ENCODE assay signal across 8 cellular contexts in the genomic region with DNA sequence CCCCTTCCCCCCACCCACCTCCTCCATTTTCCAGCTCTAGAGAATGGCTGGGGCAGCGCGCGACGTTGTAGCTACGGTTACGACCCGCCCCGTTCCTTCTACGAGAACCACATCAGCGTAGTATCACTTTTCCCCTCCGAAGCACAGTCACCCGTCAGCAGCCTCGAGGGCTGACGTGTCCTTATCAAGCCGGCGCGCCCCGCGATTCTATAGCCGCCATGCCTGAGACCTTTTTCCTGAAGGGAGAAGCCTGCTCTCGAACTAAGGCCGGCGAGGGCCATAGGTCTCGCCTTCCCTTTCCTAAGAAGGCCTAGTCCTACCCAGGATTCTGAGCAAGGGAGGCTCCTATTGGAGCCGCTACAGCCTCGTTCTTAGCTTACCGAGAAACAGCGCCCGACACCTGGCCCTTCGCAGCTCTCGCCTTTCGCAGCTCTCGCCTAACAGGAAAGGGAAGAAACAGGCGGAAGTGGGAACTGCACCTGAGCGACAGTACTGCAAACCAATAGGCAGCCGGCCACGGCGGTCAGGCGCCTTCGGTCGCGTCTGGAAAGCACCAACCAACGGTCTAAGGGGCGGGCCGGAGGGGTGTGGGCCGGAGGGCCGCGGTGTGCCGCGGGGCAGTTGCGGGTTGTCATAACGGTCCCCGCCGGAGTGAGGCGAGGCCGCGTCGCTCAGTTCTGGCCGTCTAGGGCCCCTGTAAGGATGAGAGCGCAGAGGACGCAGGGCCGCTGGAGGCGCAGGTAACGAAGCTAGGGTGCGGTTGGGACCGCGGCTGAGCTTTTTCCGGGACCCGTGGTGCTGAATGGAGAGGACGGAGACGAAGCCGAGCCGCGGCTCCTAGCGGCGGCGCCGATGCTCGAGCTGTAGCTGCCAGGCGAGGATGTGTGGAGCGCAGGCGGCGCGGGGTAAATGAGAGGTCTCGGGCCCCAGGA. TPM values are rescaled to one million over a fixed set of nuclear protein-coding genes. Genes with fewer than 3 reads are reported as not detected.
DNase-seq lines count a peak whose midpoint lies in the region; ATAC-seq and TF ChIP-seq lines count a peak whose summit lies in the region.

A gene (plus strand): TSS at position 618 of the 932 bp plus-strand sequence. CDS start 470 bp downstream, outside the sequence.
A gene (minus strand): TSS at position 445 of the 932 bp plus-strand sequence. CDS start 1,522 bp downstream, outside the sequence.

- peaks cover 14% of the 10 kb centered on the region for H3K36me3 Mint-ChIP-seq in activated naive CD8-positive, alpha-beta T cell
- H3K36me3 Mint-ChIP-seq in glutamatergic neuron (ENCODE audit: unreplicated experiment) (no peaks in the 10 kb centered on the region), osteocyte (ENCODE audit: unreplicated experiment) (peaks cover 20% of the 10 kb centered on the region)

- TF ChIP-seq CTCF in GM12864 (IDR thresholded peaks at IDR 0.05; ENCODE audit: low read depth, low read length, missing control alignments): peak; percentile 29
- peak; percentile 70 for TF ChIP-seq CTCF in glutamatergic neuron (IDR thresholded peaks at IDR 0.05; ENCODE audit: partially characterized antibody, unreplicated experiment)
- peak; percentile 51 for TF ChIP-seq CTCF in osteocyte (IDR thresholded peaks at IDR 0.05)

- under 1% methylated on average over 85 of the region's 85 CpGs for WGBS in thymus

- DNase-seq in GM12864 (ENCODE audit: low read depth) (peak; percentile 97), NCI-H1092 treated with DMSO at 0.1 percent for 48 hours (lab: John Stamatoyannopoulos, UW) (peak; percentile 99), SKM-1 (lab: John Stamatoyannopoulos, UW; ENCODE audit: unreplicated experiment) (peak; percentile 33), glutamatergic neuron (peak; percentile 99), osteocyte (ENCODE audit: extremely low spot score, unreplicated experiment) (peak; percentile 99)

- H3K4me1 ChIP-seq in thymus (ENCODE audit: control insufficient read depth, insufficient read depth, low read length): peaks cover 16% of the 10 kb centered on the region

- peak within 1 kb of the TSS; percentile 98 for H3K27ac Mint-ChIP-seq in activated naive CD8-positive, alpha-beta T cell
- H3K27ac Mint-ChIP-seq in glutamatergic neuron (ENCODE audit: unreplicated experiment) (peak within 1 kb of the TSS; percentile 98), osteocyte (ENCODE audit: unreplicated experiment) (peak within 1 kb of the TSS; percentile 98)

- H3K27me3 Mint-ChIP-seq in activated naive CD8-positive, alpha-beta T cell: no peaks in the 10 kb centered on the region
- H3K27me3 Mint-ChIP-seq in glutamatergic neuron (ENCODE audit: unreplicated experiment): peaks cover 3% of the 10 kb centered on the region
- no peaks in the 10 kb centered on the region for H3K27me3 Mint-ChIP-seq in osteocyte (ENCODE audit: unreplicated experiment)

- H3K4me3 ChIP-seq in GM12864 (ENCODE audit: low read depth, low read length): peak within 1 kb of the TSS; percentile 100
- H3K4me3 ChIP-seq in thymus (ENCODE audit: low read length): peak within 1 kb of the TSS; percentile 96

- H3K4me1 Mint-ChIP-seq in activated naive CD8-positive, alpha-beta T cell (ENCODE audit: low read depth): peaks cover 62% of the 10 kb centered on the region
- peaks cover 5% of the 10 kb centered on the region for H3K4me1 Mint-ChIP-seq in glutamatergic neuron (ENCODE audit: low read depth, unreplicated experiment)
- H3K4me1 Mint-ChIP-seq in osteocyte (ENCODE audit: unreplicated experiment): peaks cover 51% of the 10 kb centered on the region

- no peaks in the 10 kb centered on the region for H3K9me3 ChIP-seq in thymus (ENCODE audit: control insufficient read depth)

- peaks cover 23% of the 10 kb centered on the region for H3K36me3 ChIP-seq in thymus (ENCODE audit: control insufficient read depth, insufficient read depth)

- ATAC-seq in HG02623 (IDR thresholded peaks at IDR 0.05; ENCODE audit: unreplicated experiment): peak; percentile 94

- H3K4me3 Mint-ChIP-seq in activated naive CD8-positive, alpha-beta T cell: peak within 1 kb of the TSS; percentile 97
- H3K4me3 Mint-ChIP-seq in glutamatergic neuron (ENCODE audit: unreplicated experiment): peak within 1 kb of the TSS; percentile 97
- peak within 1 kb of the TSS; percentile 98 for H3K4me3 Mint-ChIP-seq in osteocyte (ENCODE audit: unreplicated experiment)

- peak within 1 kb of the TSS; percentile 100 for H3K27ac ChIP-seq in thymus (ENCODE audit: low read depth)

- H3K9me3 Mint-ChIP-seq in activated naive CD8-positive, alpha-beta T cell (ENCODE audit: low read depth): no peaks in the 10 kb centered on the region
- peaks cover 3% of the 10 kb centered on the region for H3K9me3 Mint-ChIP-seq in glutamatergic neuron (ENCODE audit: unreplicated experiment)
- H3K9me3 Mint-ChIP-seq in osteocyte (ENCODE audit: unreplicated experiment): no peaks in the 10 kb centered on the region

- H3K27me3 ChIP-seq in thymus (ENCODE audit: control insufficient read depth, insufficient read depth): no peaks in the 10 kb centered on the region

RNA-seq across cellular contexts. Expression of the first gene that starts in this region (rescaled TPM):
- total RNA-seq in glutamatergic neuron (ENCODE audit: unreplicated experiment): 20.6 TPM
- 46.6 and 50.6 TPM in 2 replicates for total RNA-seq in osteocyte
- polyA plus RNA-seq in thymus: 29.9 TPM

RNA-seq across cellular contexts. Expression of the second gene that starts in this region (rescaled TPM):
- total RNA-seq in glutamatergic neuron (ENCODE audit: unreplicated experiment) (94.2 TPM), osteocyte (171 and 187 TPM in 2 replicates)
- polyA plus RNA-seq in thymus: 619 TPM

Comparison
In these comparisons a context has a peak if more than half of its experiments do, and no peak if none do; other contexts are left out.
1. Peak in every context shown above with its lines: DNase-seq, ATAC-seq, H3K4me3 ChIP-seq and H3K27ac ChIP-seq.
2. DNase-seq: peak in every context shown above with its lines; median percentile 99 in NCI-H1092 treated with DMSO at 0.1 percent for 48 hours; 99 in glutamatergic neuron; 99 in osteocyte; 97 in GM12864; 33 in SKM-1.